Comparison of ENCODE assay signal across 3 cellular contexts in genomic region chr21:45361033-45361997, GRCh38.
TF ChIP-seq lines count a peak whose summit lies in the region.

No MANE protein-coding gene starts in this region.

TF ChIP-seq in A549, 52 proteins besides CTCF, POLR2A, EP300 and RAD21:
- TF ChIP-seq CEBPB (IDR thresholded peaks at IDR 0.05): no peak
- TF ChIP-seq CBX2 (IDR thresholded peaks at IDR 0.05; ENCODE audit: borderline replicate concordance, low read depth): no peak
- TF ChIP-seq RNF2 (IDR thresholded peaks at IDR 0.05; ENCODE audit: borderline replicate concordance, low read depth): no peak
- TF ChIP-seq ZSCAN20 (CRISPR knock-in tag; IDR thresholded peaks at IDR 0.05): no peak
- no peak for TF ChIP-seq RARB (CRISPR knock-in tag; IDR thresholded peaks at IDR 0.05)
- TF ChIP-seq EHMT2 (IDR thresholded peaks at IDR 0.05; ENCODE audit: low read depth): no peak
TF ChIP-seq in A549: peak in this region for 0.

TF ChIP-seq in HEK293, 187 proteins besides CTCF, POLR2A, EP300 and RAD21:
- TF ChIP-seq GLI2 (tag by site-specific recombination; IDR thresholded peaks at IDR 0.05; ENCODE audit: borderline replicate concordance, low read depth) (no peak), ZNF16 (tag by site-specific recombination; IDR thresholded peaks at IDR 0.05; ENCODE audit: low read depth) (no peak), GLIS1 (tag by site-specific recombination; IDR thresholded peaks at IDR 0.05) (peak; percentile 46; the same call in 1 of the 2 replicates), ZNF138 (tag by site-specific recombination; IDR thresholded peaks at IDR 0.05; ENCODE audit: borderline replicate concordance) (no peak), ZIC2 (tag by site-specific recombination; IDR thresholded peaks at IDR 0.05) (peak; percentile 85), ZNF626 (tag by site-specific recombination; IDR thresholded peaks at IDR 0.05) (no peak), KLF10 (tag by site-specific recombination; IDR thresholded peaks at IDR 0.05) (no peak), ZNF785 (tag by site-specific recombination; IDR thresholded peaks at IDR 0.05) (no peak), ZNF776 (tag by site-specific recombination; IDR thresholded peaks at IDR 0.05; ENCODE audit: borderline replicate concordance) (no peak)

TF ChIP-seq in H1, 55 proteins besides CTCF, POLR2A, EP300 and RAD21:
- TF ChIP-seq PHF8 (conservative IDR thresholded peaks at IDR 0.05; ENCODE audit: low read depth, low read length) (no peak), RFX5 (IDR thresholded peaks at IDR 0.05; ENCODE audit: borderline replicate concordance, low read depth, low read length) (no peak), MAFK (IDR thresholded peaks at IDR 0.05; ENCODE audit: low read depth, low read length) (no peak), TBP (IDR thresholded peaks at IDR 0.05; ENCODE audit: low read depth, low read length) (0 out of 2 replicates have a peak, but pooled peaks have one; percentile 27), KDM1A (IDR thresholded peaks at IDR 0.05; ENCODE audit: borderline replicate concordance, low read length) (no peak), TEAD4 (IDR thresholded peaks at IDR 0.05; ENCODE audit: low read depth, low read length) (peak; percentile 57), NRF1 (IDR thresholded peaks at IDR 0.05; ENCODE audit: low read depth, low read length) (no peak), HDAC6 (IDR thresholded peaks at IDR 0.05; ENCODE audit: low read depth, low read length) (no peak), SIRT6 (IDR thresholded peaks at IDR 0.05; ENCODE audit: low read length) (no peak), RXRA (IDR thresholded peaks at IDR 0.05; ENCODE audit: insufficient read depth, low read depth, low read length) (no peak), GTF2F1 (IDR thresholded peaks at IDR 0.05; ENCODE audit: borderline replicate concordance, low read depth, low read length) (no peak), KDM4A (IDR thresholded peaks at IDR 0.05; ENCODE audit: low read depth, low read length, severe bottlenecking) (no peak), TAF1 (IDR thresholded peaks at IDR 0.05; ENCODE audit: low read depth, low read length) (no peak), SP1 (IDR thresholded peaks at IDR 0.05; ENCODE audit: low read depth, low read length) (no peak), POU5F1 (IDR thresholded peaks at IDR 0.05; ENCODE audit: low read depth, low read length) (no peak), POLR2AphosphoS5 (IDR thresholded peaks at IDR 0.05; ENCODE audit: low read depth, low read length) (no peak), CHD7 (IDR thresholded peaks at IDR 0.05; ENCODE audit: insufficient replicate concordance, low read length) (no peak), E2F6 (IDR thresholded peaks at IDR 0.05) (peak; percentile 15; the same call in 1 of the 2 replicates), TCF12 (IDR thresholded peaks at IDR 0.05; ENCODE audit: low read depth, low read length) (no peak), GABPA (IDR thresholded peaks at IDR 0.05; ENCODE audit: borderline replicate concordance, insufficient read depth, low read length) (peak; percentile 26; the same call in 1 of the 2 replicates), CBX8 (IDR thresholded peaks at IDR 0.05; ENCODE audit: borderline replicate concordance, low read depth, low read length) (no peak)
- TF ChIP-seq, protein P1, sequence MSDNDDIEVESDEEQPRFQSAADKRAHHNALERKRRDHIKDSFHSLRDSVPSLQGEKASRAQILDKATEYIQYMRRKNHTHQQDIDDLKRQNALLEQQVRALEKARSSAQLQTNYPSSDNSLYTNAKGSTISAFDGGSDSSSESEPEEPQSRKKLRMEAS (IDR thresholded peaks at IDR 0.05): no peak
